Comparison of ENCODE assay signal across 25 cellular contexts in genomic region chr3:159823763-159824162, GRCh38. TPM values are rescaled to one million over a fixed set of nuclear protein-coding genes. Genes with fewer than 3 reads are reported as not detected.
DNase-seq lines count a peak whose midpoint lies in the region; FAIRE-seq and TF ChIP-seq lines count a peak whose summit lies in the region.
"Had no signal": no experiment of that assay in that cellular context is flagged by ENCODE, and none has a peak within 500 bp of the region (broad histone marks: within the 10 kb centered on the region; RNA-seq: fewer than 3 reads in every experiment).

No MANE protein-coding gene starts in this region.

- H3K36me3 Mint-ChIP-seq in activated T-cell treated with anti-CD3 and anti-CD28 coated beads, Interleukin-2, amount 50 U/mL, for 24 hours (ENCODE audit: low read depth), result no peaks in the 10 kb centered on the region
- H3K36me3 Mint-ChIP-seq: activated naive CD4-positive, alpha-beta T cell treated with anti-CD3 and anti-CD28 coated beads, Interleukin-2, amount 50 U/mL, for 72 hours; CD8-positive, alpha-beta memory T cell had no signal

- peak overlapping the region; percentile 22; the same call in 1 of the 2 replicates for H3K27ac ChIP-seq in ACC112 (ENCODE audit: low read depth, low read length)
- H3K27ac ChIP-seq in esophagus muscularis mucosa (replicated peaks in 1 of 4), result peak overlapping the region; percentile 50 to 66 (median 52)
- H3K27ac ChIP-seq in trophoblast cell (ENCODE audit: low read depth, low read length), result peak overlapping the region; percentile 93
- no peak overlapping the region for H3K27ac ChIP-seq in small intestine (ENCODE audit: low read depth in 1 of 2, low read length in 1 of 2)
- peak overlapping the region in 1 of 5 donors; percentile 36 for H3K27ac ChIP-seq in stomach
- H3K27ac ChIP-seq: HL-60, parathyroid adenoma, right lobe of liver had no signal

- DNase-seq in NCI-H69 (lab: John Stamatoyannopoulos, UW) (peak; percentile 43), esophagus muscularis mucosa (ENCODE audit: extremely low spot score) (no peak), trophoblast cell (no peak), small intestine (no peak), G401 (ENCODE audit: low spot score) (no peak), stomach (no peak)
- no peak for DNase-seq in activated T-cell treated with anti-CD3 and anti-CD28 coated beads, Interleukin-2, amount 50 U/mL, for 24 hours
- DNase-seq: activated B cell treated with CpG ODN at 0.5 μM for 24 hours; activated CD4-positive, alpha-beta T cell treated with anti-CD3 and anti-CD28 coated beads, Interleukin-2, amount 50 U/mL, for 48 hours; activated CD8-positive, alpha-beta memory T cell treated with anti-CD3 and anti-CD28 coated beads, Interleukin-2, amount 50 U/mL, for 4 hours; aorta; CD8-positive, alpha-beta memory T cell; NCI-H187; NCI-H748 treated with DMSO at 0.1 percent for 48 hours; nephron progenitor cell; right lobe of liver; Right ventricle myocardium superior had no signal

- WGBS in esophagus muscularis mucosa, result 75% methylated on average over 4 of the region's 4 CpGs
- no CpG with 5 or more reads among the region's 4 CpGs for whole genome bisulfite sequencing in trophoblast cell (ENCODE audit: extremely low coverage, insufficient coverage, insufficient read length)
- WGBS in small intestine, 3 donors, result 78 to 84% (median 80%) methylated on average over 4 of the region's 4 CpGs
- 75 to 82% (median 81%) methylated on average over 4 of the region's 4 CpGs for WGBS in stomach, 5 donors

- no peaks in the 10 kb centered on the region for H3K4me1 Mint-ChIP-seq in activated T-cell treated with anti-CD3 and anti-CD28 coated beads, Interleukin-2, amount 50 U/mL, for 24 hours (ENCODE audit: low read depth)
- H3K4me1 Mint-ChIP-seq: CD8-positive, alpha-beta memory T cell; central memory CD8-positive, alpha-beta T cell had no signal

- H3K36me3 ChIP-seq in ACC112 (ENCODE audit: insufficient read depth, low read length) (no peaks in the 10 kb centered on the region), esophagus muscularis mucosa (no peaks in the 10 kb centered on the region), trophoblast cell (ENCODE audit: control insufficient read depth in 1 of 2, insufficient read depth in 2 of 2, low read length in 2 of 2) (no peaks in the 10 kb centered on the region), small intestine (ENCODE audit: control insufficient read depth in 2 of 2, insufficient read depth in 2 of 2, low read length in 2 of 2) (no peaks in the 10 kb centered on the region), stomach (no peaks in the 10 kb centered on the region)
- H3K36me3 ChIP-seq: heart left ventricle, right lobe of liver had no signal

- no peaks in the 10 kb centered on the region for H3K9me3 Mint-ChIP-seq in activated T-cell treated with anti-CD3 and anti-CD28 coated beads, Interleukin-2, amount 50 U/mL, for 24 hours
- H3K9me3 Mint-ChIP-seq: activated B cell treated with CpG ODN at 0.5 μM for 24 hours; activated naive CD4-positive, alpha-beta T cell treated with anti-CD3 and anti-CD28 coated beads, Interleukin-2, amount 50 U/mL, for 72 hours; activated T-helper 2 cell treated with anti-CD3 and anti-CD28 coated beads, Interferon-gamma antibody, Interleukin-2, Interleukin-4, amounts not matched to agents 10 μg/mL and 5 μg/mL and 100 μg/mL, durations not matched to agents 14 hours and 24 hours and 36 hours; central memory CD8-positive, alpha-beta T cell; nephron progenitor cell had no signal

- peaks cover 13% of the 10 kb centered on the region for H3K79me2 ChIP-seq in ACC112 (ENCODE audit: control insufficient read depth, insufficient read depth, low read length, unreplicated experiment)
- H3K79me2 ChIP-seq in trophoblast cell (ENCODE audit: control insufficient read depth, insufficient read depth, low read length, poor library complexity), result peaks cover 3% of the 10 kb centered on the region
- H3K79me2 ChIP-seq: parathyroid adenoma had no signal

- H2BK120ac ChIP-seq in trophoblast cell (ENCODE audit: insufficient read depth, low read length, poor library complexity), result no peak overlapping the region

- FAIRE-seq in small intestine (lab: Jason Lieb, UNC), result no peak

- no peak overlapping the region for H2BK12ac ChIP-seq in trophoblast cell (ENCODE audit: low read length)

- no peaks in the 10 kb centered on the region for H3K9me3 ChIP-seq in esophagus muscularis mucosa
- H3K9me3 ChIP-seq in trophoblast cell (ENCODE audit: insufficient read depth, low read depth, low read length), result no peaks in the 10 kb centered on the region
- H3K9me3 ChIP-seq in small intestine (ENCODE audit: control insufficient read depth, low read depth), result no peaks in the 10 kb centered on the region
- H3K9me3 ChIP-seq in stomach, result no peaks in the 10 kb centered on the region
- H3K9me3 ChIP-seq: heart left ventricle, right lobe of liver had no signal

- TF ChIP-seq POLR2A in esophagus muscularis mucosa (IDR thresholded peaks at IDR 0.05; ENCODE audit: low read depth), result no peak
- TF ChIP-seq POLR2A in stomach (IDR thresholded peaks at IDR 0.05), result no peak

- H3K27me3 Mint-ChIP-seq in activated T-cell treated with anti-CD3 and anti-CD28 coated beads, Interleukin-2, amount 50 U/mL, for 24 hours, result peaks cover 15% of the 10 kb centered on the region
- H3K27me3 Mint-ChIP-seq: activated B cell treated with CpG ODN at 0.5 μM for 24 hours had no signal

- H3K4ac ChIP-seq in trophoblast cell (ENCODE audit: low read depth, low read length), result no peak overlapping the region

- H3K27me3 ChIP-seq in ACC112 (ENCODE audit: insufficient read depth, low read length) (no peaks in the 10 kb centered on the region), esophagus muscularis mucosa (no peaks in the 10 kb centered on the region), trophoblast cell (ENCODE audit: insufficient read depth, low read length) (no peaks in the 10 kb centered on the region), small intestine (ENCODE audit: control insufficient read depth in 2 of 2, insufficient read depth in 2 of 2, low read length in 2 of 2) (no peaks in the 10 kb centered on the region), stomach (no peaks in the 10 kb centered on the region)
- H3K27me3 ChIP-seq: heart left ventricle, right lobe of liver had no signal

- H3K4me3 ChIP-seq in ACC112 (ENCODE audit: low read depth, low read length), result no peak overlapping the region
- H3K4me3 ChIP-seq in esophagus muscularis mucosa, result no peak overlapping the region
- no peak overlapping the region for H3K4me3 ChIP-seq in trophoblast cell (ENCODE audit: low read depth, low read length)
- no peak overlapping the region for H3K4me3 ChIP-seq in small intestine (ENCODE audit: low read depth in 1 of 2, low read length in 2 of 2)
- H3K4me3 ChIP-seq in stomach, result no peak overlapping the region
- H3K4me3 ChIP-seq: heart left ventricle, right lobe of liver had no signal

- no peak overlapping the region for H4K91ac ChIP-seq in trophoblast cell (ENCODE audit: low read depth, low read length)

- TF ChIP-seq EP300 in esophagus muscularis mucosa (IDR thresholded peaks at IDR 0.05) (no peak), stomach (IDR thresholded peaks at IDR 0.05) (no peak)

- peaks cover 32% of the 10 kb centered on the region for H3K4me1 ChIP-seq in ACC112 (ENCODE audit: control insufficient read depth, insufficient read depth, low read length, unreplicated experiment)
- peaks cover 28 to 84% (median 55%) of the 10 kb centered on the region in 4 donors for H3K4me1 ChIP-seq in esophagus muscularis mucosa
- peaks cover 18 to 26% of the 10 kb centered on the region in 2 experiments for H3K4me1 ChIP-seq in trophoblast cell (ENCODE audit: control insufficient read depth in 1 of 2, insufficient read depth in 2 of 2, low read length in 2 of 2)
- H3K4me1 ChIP-seq in small intestine (ENCODE audit: control insufficient read depth in 2 of 2, insufficient read depth in 1 of 2, low read depth in 1 of 2, low read length in 1 of 2), result no peaks in the 10 kb centered on the region
- peaks cover 0 to 34% (median 12%) of the 10 kb centered on the region in 4 donors for H3K4me1 ChIP-seq in stomach

- no peak overlapping the region for H3K4me3 Mint-ChIP-seq in activated T-cell treated with anti-CD3 and anti-CD28 coated beads, Interleukin-2, amount 50 U/mL, for 24 hours
- H3K4me3 Mint-ChIP-seq: activated B cell treated with CpG ODN at 0.5 μM for 24 hours; B cell; CD8-positive, alpha-beta memory T cell; central memory CD8-positive, alpha-beta T cell; nephron progenitor cell had no signal

- no peak overlapping the region for H3K9ac ChIP-seq in trophoblast cell (ENCODE audit: low read length)
- H3K9ac ChIP-seq: parathyroid adenoma had no signal

- H2AFZ ChIP-seq in ACC112 (ENCODE audit: low read length, unreplicated experiment), result no peak overlapping the region
- no peak overlapping the region for H2AFZ ChIP-seq in trophoblast cell (ENCODE audit: insufficient read depth, low read length, poor library complexity)

- peak overlapping the region; percentile 25 for H4K8ac ChIP-seq in trophoblast cell (ENCODE audit: low read depth, low read length)

- intact Hi-C loops in esophagus muscularis mucosa (cut with DNase I) (no loop called here), stomach (cut with DNase I; ENCODE audit: low total_unique reads) (no loop called here)

- peak overlapping the region; percentile 71 for H2BK5ac ChIP-seq in trophoblast cell (ENCODE audit: low read depth, low read length, poor library complexity)

- in situ Hi-C loops in G401 (cut with HindIII; ENCODE audit: low sequenced_read_pairs), result no loop called here

- TF ChIP-seq CTCF in esophagus muscularis mucosa (IDR thresholded peaks at IDR 0.05) (no peak), stomach (IDR thresholded peaks at IDR 0.05) (no peak)

- H2AK5ac ChIP-seq in trophoblast cell (ENCODE audit: low read length), result no peak overlapping the region

- H3K27ac Mint-ChIP-seq in activated T-cell treated with anti-CD3 and anti-CD28 coated beads, Interleukin-2, amount 50 U/mL, for 24 hours, result no peak overlapping the region
- H3K27ac Mint-ChIP-seq: activated B cell treated with CpG ODN at 0.5 μM for 24 hours; activated naive CD4-positive, alpha-beta T cell treated with anti-CD3 and anti-CD28 coated beads, Interleukin-2, amount 50 U/mL, for 72 hours; activated T-helper 2 cell treated with anti-CD3 and anti-CD28 coated beads, Interferon-gamma antibody, Interleukin-2, Interleukin-4, amounts not matched to agents 10 μg/mL and 5 μg/mL and 100 μg/mL, durations not matched to agents 14 hours and 24 hours and 36 hours; B cell; nephron progenitor cell had no signal

- no peak overlapping the region for H3K4me2 ChIP-seq in trophoblast cell (ENCODE audit: low read length)

- H3K23ac ChIP-seq in trophoblast cell (ENCODE audit: low read length), result no peak overlapping the region

- H3K79me1 ChIP-seq in trophoblast cell (ENCODE audit: low read length), result peaks cover 35% of the 10 kb centered on the region

- H4K12ac ChIP-seq in trophoblast cell (ENCODE audit: low read depth, low read length), result no peak overlapping the region

- H3K18ac ChIP-seq in trophoblast cell (ENCODE audit: low read length), result no peak overlapping the region

- H3K14ac ChIP-seq in trophoblast cell (ENCODE audit: low read length), result no peak overlapping the region

RNA-seq across cellular contexts. Expression of gene SCHIP1, which starts 15.9 kb away (rescaled TPM):
- total RNA-seq in esophagus muscularis mucosa, result 10 to 100 TPM; 10.8 to 23.5 (median 14.3) TPM
- polyA plus RNA-seq in trophoblast cell (2013), result 12.8 and 13.8 TPM in 2 replicates
- 1 to 10 TPM in 1 of 3 donors, under 1 TPM in 1, not detected in 1; 0.54 to 3.5 TPM for polyA plus RNA-seq in small intestine
- 0.25 and 5.0 TPM in 2 replicates for total RNA-seq in G401 (2014; rRNA removed; shearing (Covaris generic))
- 10 to 100 TPM in 2 of 5 donors, 1 to 10 TPM in 1, not detected in 2; 7.1 to 21.0 (median 18.7) TPM for total RNA-seq in stomach
- 1 to 10 TPM; 1.2 to 8.9 (median 1.7) TPM for polyA plus RNA-seq in stomach
- total RNA-seq: activated naive CD4-positive, alpha-beta T cell treated with anti-CD3 and anti-CD28 coated beads, Interleukin-2, amount 50 U/mL, for 72 hours; B cell; CD8-positive, alpha-beta memory T cell had no signal
- polyA plus RNA-seq: CD8-positive, alpha-beta memory T cell had no signal

Comparison
In these comparisons a context has a peak if more than half of its experiments do, and no peak if none do; other contexts are left out.
1. H3K27ac ChIP-seq: peak in ACC112 (single experiment), esophagus muscularis mucosa (4 of 4) and trophoblast cell (single experiment); none in small intestine (0 of 2).